In the genomic region with DNA sequence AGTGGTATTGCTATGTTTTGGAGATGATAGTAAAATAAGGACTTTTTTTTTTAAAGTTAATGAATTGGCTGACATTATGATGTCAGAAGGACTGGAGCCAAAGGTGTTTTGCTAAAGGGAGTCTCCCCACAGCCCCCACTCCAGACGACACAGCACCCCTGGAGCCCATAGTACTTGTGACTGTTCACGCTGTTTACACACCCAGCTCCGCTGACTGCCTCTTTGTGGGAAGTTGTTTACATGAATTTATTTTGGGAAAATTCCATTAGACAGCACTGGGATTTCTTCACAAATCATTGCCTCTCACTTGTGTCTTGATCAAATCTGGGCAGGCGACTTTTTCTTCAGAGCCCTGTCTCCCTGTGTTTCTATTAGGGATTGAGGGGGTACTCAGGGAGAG, we compare ENCODE assay signal across 18 cellular contexts.
A peak's percentile ranks its signal among the peaks of the same experiment; 100 is the strongest.
DNase-seq lines count a peak whose midpoint lies in the region; ATAC-seq and TF ChIP-seq lines count a peak whose summit lies in the region.
"Had no signal": no experiment of that assay in that cellular context is flagged by ENCODE, and none has a peak within 500 bp of the region (broad histone marks: within the 10 kb centered on the region; RNA-seq: fewer than 3 reads in every experiment).

No MANE protein-coding gene starts in this region.

- no peak overlapping the region for H2AK5ac ChIP-seq in IMR-90 (ENCODE audit: low read depth, low read length)
- no peak overlapping the region for H2AK5ac ChIP-seq in mesenchymal stem cell (ENCODE audit: low read length, severe bottlenecking)

- H3K27ac ChIP-seq in IMR-90 (ENCODE audit: insufficient read depth, low read length): no peak overlapping the region
- H3K27ac ChIP-seq in mesenchymal stem cell (ENCODE audit: low read length, poor library complexity, severe bottlenecking): no peak overlapping the region
- H3K27ac ChIP-seq: 22Rv1, A549, BLaER1 had no signal

- H3K4ac ChIP-seq in IMR-90 (ENCODE audit: low read depth, low read length) (peak overlapping the region; percentile 59; the same call in 1 of the 2 replicates), mesenchymal stem cell (ENCODE audit: low read depth in 1 of 2, low read length in 2 of 2) (no peak overlapping the region)

- no peak overlapping the region for H3K23ac ChIP-seq in IMR-90 (ENCODE audit: low read depth, low read length)
- H3K23ac ChIP-seq in mesenchymal stem cell (ENCODE audit: low read length in 2 of 2): no peak overlapping the region

- peak overlapping the region; percentile 4; the same call in 1 of the 2 replicates for H4K91ac ChIP-seq in IMR-90 (ENCODE audit: insufficient read depth, low read depth, low read length)
- H4K91ac ChIP-seq in mesenchymal stem cell (ENCODE audit: low read length): no peak overlapping the region

- no peak for TF ChIP-seq CTCF in IMR-90 (conservative IDR thresholded peaks at IDR 0.05; ENCODE audit: low read depth, low read length)

- H2BK5ac ChIP-seq in IMR-90 (ENCODE audit: low read depth, low read length, poor library complexity, severe bottlenecking) (no peak overlapping the region), mesenchymal stem cell (ENCODE audit: low read depth, low read length, poor library complexity, severe bottlenecking) (no peak overlapping the region)

- no peaks in the 10 kb centered on the region for H4K20me1 ChIP-seq in IMR-90 (ENCODE audit: insufficient read depth, low read length)
- H4K20me1 ChIP-seq: BLaER1 had no signal

- H3K14ac ChIP-seq in IMR-90 (replicated peaks; ENCODE audit: low read depth, low read length) (peak overlapping the region; percentile 42; the same call in 1 of the 2 replicates), mesenchymal stem cell (ENCODE audit: low read length in 2 of 2) (no peak overlapping the region)

- no peak overlapping the region for H4K5ac ChIP-seq in IMR-90 (ENCODE audit: low read depth, low read length)

- WGBS in IMR-90 (ENCODE audit: extremely low coverage in 2 of 2, insufficient read length in 1 of 2), 2 experiments: no CpG with 5 or more reads among the region's 4 CpGs
- WGBS in mesenchymal stem cell: 20% methylated on average over 1 of the region's 4 CpGs

- H2AK9ac ChIP-seq in IMR-90 (replicated peaks; ENCODE audit: low read depth, low read length, poor library complexity): no peak overlapping the region

- H2AFZ ChIP-seq in IMR-90 (replicated peaks; ENCODE audit: low read length, poor library complexity) (no peak overlapping the region), mesenchymal stem cell (ENCODE audit: low read depth, low read length) (no peak overlapping the region)

- DNase-seq in AG08396 (ENCODE audit: low spot score): peak; percentile 34
- DNase-seq in IMR-90: no peak
- DNase-seq in mesenchymal stem cell: peak; percentile 66
- DNase-seq in activated CD4-positive, alpha-beta T cell treated with anti-CD3 and anti-CD28 coated beads, Interleukin-2, amount 50 U/mL, for 1 hour: no peak
- no peak for DNase-seq in DMS114 treated with DMSO at 0.1 percent for 48 hours (lab: John Stamatoyannopoulos, UW; ENCODE audit: unreplicated experiment)
- DNase-seq in cerebellum (ENCODE audit: low spot score): no peak
- DNase-seq: BE2C; C1 segment of cervical spinal cord; CD4-positive, alpha-beta memory T cell; CD4-positive, CD25-positive, alpha-beta regulatory T cell; CD8-positive, alpha-beta memory T cell; COR-L47; DMS 273 treated with DMSO at 0.1 percent for 48 hours; DMS79 treated with DMSO at 0.1 percent for 48 hours; GF-D8 had no signal

- intact Hi-C loops in IMR-90 (cut with micrococcal nuclease): no loop called here

- in situ Hi-C loops in IMR-90 (cut with MboI; ENCODE audit: low sequenced_read_pairs): loop anchor here (10.0 kb wide), 1 partner anchor 50 kb away; no protein-coding TSS in a partner anchor

- peak overlapping the region; percentile 44; the same call in 1 of the 2 replicates for H2BK20ac ChIP-seq in IMR-90 (ENCODE audit: low read depth, low read length)

- TF ChIP-seq RAD21 in IMR-90 (IDR thresholded peaks at IDR 0.05; ENCODE audit: low read length): no peak

- BruUV-seq in IMR-90 (replicated peaks; lab: Mats Ljungman, UMichigan): no TSS peak

- no peaks in the 10 kb centered on the region for H3K36me3 ChIP-seq in IMR-90 (ENCODE audit: control insufficient read depth, insufficient read depth, low read length)
- no peaks in the 10 kb centered on the region for H3K36me3 ChIP-seq in mesenchymal stem cell (ENCODE audit: control insufficient read depth in 1 of 2, insufficient read depth in 2 of 2, low read depth in 1 of 2, low read length in 2 of 2)
- H3K36me3 ChIP-seq: BE2C, BLaER1 had no signal

- H3K27me3 ChIP-seq in IMR-90 (ENCODE audit: control insufficient read depth, insufficient read depth, low read length) (peaks cover 14% of the 10 kb centered on the region), mesenchymal stem cell (ENCODE audit: control insufficient read depth in 1 of 2, insufficient read depth in 1 of 2, low read length in 2 of 2) (peaks cover 32 to 34% of the 10 kb centered on the region in 2 experiments)
- H3K27me3 ChIP-seq: BLaER1 had no signal

- H2BK12ac ChIP-seq in mesenchymal stem cell (ENCODE audit: low read length in 2 of 2): no peak overlapping the region

- TF ChIP-seq POLR2A in IMR-90 (IDR thresholded peaks at IDR 0.05; ENCODE audit: low read depth, low read length): no peak

- H3K18ac ChIP-seq in IMR-90 (ENCODE audit: low read depth, low read length): no peak overlapping the region
- peak overlapping the region; percentile 88 to 92 for H3K18ac ChIP-seq in mesenchymal stem cell (ENCODE audit: low read depth in 1 of 2, low read length in 2 of 2)

- CTCF ChIA-PET in IMR-90 (lab: Yijun Ruan, JAX): interaction anchor here (0.6 to 2.8 kb wide), 3 partner anchors 9 to 1157 kb away, joined by 3 to 12 read pairs (median 10); no protein-coding TSS in a partner anchor

- 0 out of 3 replicates have a peak overlapping the region, but pooled peaks have one; percentile 26 for H2BK15ac ChIP-seq in IMR-90 (ENCODE audit: low read depth, low read length)
- no peak overlapping the region for H2BK15ac ChIP-seq in mesenchymal stem cell (ENCODE audit: low read depth, poor library complexity, severe bottlenecking)

- H3K4me2 ChIP-seq in IMR-90 (ENCODE audit: low read depth, low read length): peak overlapping the region; percentile 13; the same call in 1 of the 2 replicates
- H3K4me2 ChIP-seq in mesenchymal stem cell (ENCODE audit: low read length, poor library complexity, severe bottlenecking): no peak overlapping the region
- H3K4me2 ChIP-seq: A549, BLaER1 had no signal

- no peak overlapping the region for H3K4me3 ChIP-seq in IMR-90 (ENCODE audit: insufficient read depth, low read depth, low read length)
- no peak overlapping the region for H3K4me3 ChIP-seq in mesenchymal stem cell (ENCODE audit: insufficient read depth in 1 of 2, low read depth in 1 of 2, low read length in 2 of 2)
- H3K4me3 ChIP-seq: A549, BLaER1 had no signal

- H3K9me1 ChIP-seq in IMR-90 (ENCODE audit: insufficient read depth, low read length): peaks cover 3% of the 10 kb centered on the region; the same call in 1 of the 2 replicates

- POLR2A ChIA-PET in IMR-90 (lab: Charles Lee; ENCODE audit: unreplicated experiment): no interaction called here

- H3K56ac ChIP-seq in IMR-90 (ENCODE audit: extremely low read depth, insufficient read depth, low read length): no peak overlapping the region

- dilution Hi-C loops in IMR-90 (cut with HindIII; ENCODE audit: low sequenced_read_pairs, unreplicated experiment): no loop called here

- H4K8ac ChIP-seq in IMR-90 (ENCODE audit: low read depth in 2 of 2, low read length in 2 of 2): no peak overlapping the region
- H4K8ac ChIP-seq in mesenchymal stem cell (ENCODE audit: low read length): no peak overlapping the region

- peak; percentile 67 for ATAC-seq in IMR-90 (ENCODE audit: low read depth)
- ATAC-seq: A549 had no signal

- H3K79me1 ChIP-seq in IMR-90 (ENCODE audit: low read depth in 1 of 2, low read length in 2 of 2) (no peaks in the 10 kb centered on the region), mesenchymal stem cell (replicated peaks; ENCODE audit: low read length, poor library complexity, severe bottlenecking) (no peaks in the 10 kb centered on the region)

- H2BK120ac ChIP-seq in IMR-90 (ENCODE audit: low read depth, low read length) (peak overlapping the region; percentile 69; the same call in 1 of the 2 replicates), mesenchymal stem cell (ENCODE audit: low read depth, low read length) (no peak overlapping the region)

- H3K4me1 ChIP-seq in IMR-90 (ENCODE audit: control insufficient read depth, insufficient read depth, low read length) (peaks cover 4% of the 10 kb centered on the region), mesenchymal stem cell (ENCODE audit: control insufficient read depth, insufficient read depth, low read depth, low read length) (no peaks in the 10 kb centered on the region)
- H3K4me1 ChIP-seq: A549, BE2C had no signal

- H3K9me3 ChIP-seq in IMR-90 (ENCODE audit: control insufficient read depth, insufficient read depth, low read length): no peaks in the 10 kb centered on the region
- H3K9me3 ChIP-seq in mesenchymal stem cell (ENCODE audit: control insufficient read depth, low read length): no peaks in the 10 kb centered on the region
- H3K9me3 ChIP-seq: A549, BE2C, BLaER1 had no signal

- H3K9ac ChIP-seq in IMR-90 (ENCODE audit: low read depth, low read length) (no peak overlapping the region), mesenchymal stem cell (ENCODE audit: low read length) (no peak overlapping the region)
- H3K9ac ChIP-seq: BLaER1 had no signal

TF ChIP-seq in IMR-90, 13 proteins besides CTCF, POLR2A, EP300 and RAD21:
- TF ChIP-seq SMC3 (IDR thresholded peaks at IDR 0.05; ENCODE audit: low read depth, low read length) (no peak), RFX5 (IDR thresholded peaks at IDR 0.05; ENCODE audit: low read depth, low read length) (no peak), CHD1 (IDR thresholded peaks at IDR 0.05; ENCODE audit: low read depth, low read length) (no peak), MAFK (IDR thresholded peaks at IDR 0.05; ENCODE audit: low read depth, low read length) (no peak), BHLHE40 (IDR thresholded peaks at IDR 0.05; ENCODE audit: low read depth, low read length) (no peak), MAZ (IDR thresholded peaks at IDR 0.05; ENCODE audit: borderline replicate concordance, low read depth, low read length) (no peak), FOS (IDR thresholded peaks at IDR 0.05; ENCODE audit: low read depth, low read length) (no peak), CEBPB (IDR thresholded peaks at IDR 0.05; ENCODE audit: low read depth, low read length) (no peak)

Comparison
In these comparisons a context has a peak if more than half of its experiments do, and no peak if none do; other contexts are left out.
1. DNase-seq: peak in AG08396 (single experiment) and mesenchymal stem cell (single experiment); none in IMR-90 (single experiment), activated CD4-positive, alpha-beta T cell treated with anti-CD3 and anti-CD28 coated beads, Interleukin-2, amount 50 U/mL, for 1 hour (single experiment), DMS114 treated with DMSO at 0.1 percent for 48 hours (single experiment) and cerebellum (single experiment).